ENCODE assay signal across 8 cellular contexts in genomic region chr1:67759692-67760029, GRCh38.
DNase-seq lines count a peak whose midpoint lies in the region; ATAC-seq and TF ChIP-seq lines count a peak whose summit lies in the region.

No MANE protein-coding gene starts in this region.

- no peaks in the 10 kb centered on the region for H3K36me3 Mint-ChIP-seq in activated T-cell treated with anti-CD3 and anti-CD28 coated beads, Interleukin-2, amount 50 U/mL, for 24 hours (ENCODE audit: low read depth)
- H3K36me3 Mint-ChIP-seq in activated T-helper 17 cell treated with anti-CD3 and anti-CD28 coated beads, Interleukin-2, amount 50 U/mL, for 72 hours (ENCODE audit: low read depth), result no peaks in the 10 kb centered on the region

- TF ChIP-seq CTCF in C4-2B (conservative IDR thresholded peaks at IDR 0.05), result no peak
- no peak for TF ChIP-seq CTCF in hepatocyte (IDR thresholded peaks at IDR 0.05; ENCODE audit: poor library complexity)

- H3K27ac ChIP-seq in C4-2B, result peak overlapping the region; percentile 46; the same call in 1 of the 2 replicates
- peak overlapping the region; percentile 97 for H3K27ac ChIP-seq in hepatocyte

- peaks cover 29% of the 10 kb centered on the region for H3K4me1 ChIP-seq in hepatocyte (ENCODE audit: insufficient read depth)

- peak; percentile 14 for ATAC-seq in GM21825 (IDR thresholded peaks at IDR 0.05; ENCODE audit: unreplicated experiment)
- no peak for ATAC-seq in activated T-helper 17 cell treated with anti-CD3 and anti-CD28 coated beads, Interleukin-2, amount 50 U/mL, for 72 hours (replicated peaks)

- H3K36me3 ChIP-seq in hepatocyte (replicated peaks; ENCODE audit: insufficient read depth, low read depth), result no peaks in the 10 kb centered on the region

- peaks cover 58% of the 10 kb centered on the region for H3K79me2 ChIP-seq in hepatocyte

- no peaks in the 10 kb centered on the region for H4K20me1 ChIP-seq in hepatocyte (ENCODE audit: insufficient read depth, poor library complexity, severe bottlenecking)

- no peak overlapping the region for H3K4me2 ChIP-seq in hepatocyte

- no peak overlapping the region for H3K4me3 Mint-ChIP-seq in activated T-cell treated with anti-CD3 and anti-CD28 coated beads, Interleukin-2, amount 50 U/mL, for 24 hours
- no peak overlapping the region for H3K4me3 Mint-ChIP-seq in activated T-helper 17 cell treated with anti-CD3 and anti-CD28 coated beads, Interleukin-2, amount 50 U/mL, for 72 hours

- H3K9me3 ChIP-seq in hepatocyte (ENCODE audit: low read depth), result no peaks in the 10 kb centered on the region

- DNase-seq in HS-5 (ENCODE audit: low read depth), result peak; percentile 34
- no peak for DNase-seq in hepatocyte (ENCODE audit: low spot score)
- DNase-seq in activated T-cell treated with anti-CD3 and anti-CD28 coated beads, Interleukin-2, amount 50 U/mL, for 24 hours, result no peak
- DNase-seq in mesenteric fat pad (ENCODE audit: low spot score), result no peak
- DNase-seq in stimulated activated naive CD4-positive, alpha-beta T cell treated with Interleukin-2 at 50 U/mL for 16 hours (lab: John Stamatoyannopoulos, UW), result no peak

- no peaks in the 10 kb centered on the region for H3K4me1 Mint-ChIP-seq in activated T-cell treated with anti-CD3 and anti-CD28 coated beads, Interleukin-2, amount 50 U/mL, for 24 hours (ENCODE audit: low read depth)
- H3K4me1 Mint-ChIP-seq in activated T-helper 17 cell treated with anti-CD3 and anti-CD28 coated beads, Interleukin-2, amount 50 U/mL, for 72 hours, result peaks cover under 1% of the 10 kb centered on the region

- H3K4me3 ChIP-seq in hepatocyte, result no peak overlapping the region

- no peak overlapping the region for H3K27ac Mint-ChIP-seq in activated T-cell treated with anti-CD3 and anti-CD28 coated beads, Interleukin-2, amount 50 U/mL, for 24 hours
- H3K27ac Mint-ChIP-seq in activated T-helper 17 cell treated with anti-CD3 and anti-CD28 coated beads, Interleukin-2, amount 50 U/mL, for 72 hours, result no peak overlapping the region

- peaks cover 28% of the 10 kb centered on the region for H3K27me3 Mint-ChIP-seq in activated T-cell treated with anti-CD3 and anti-CD28 coated beads, Interleukin-2, amount 50 U/mL, for 24 hours
- peaks cover 26% of the 10 kb centered on the region for H3K27me3 Mint-ChIP-seq in activated T-helper 17 cell treated with anti-CD3 and anti-CD28 coated beads, Interleukin-2, amount 50 U/mL, for 72 hours

- no peaks in the 10 kb centered on the region for H3K27me3 ChIP-seq in hepatocyte

- H3K9me3 Mint-ChIP-seq in activated T-cell treated with anti-CD3 and anti-CD28 coated beads, Interleukin-2, amount 50 U/mL, for 24 hours, result no peaks in the 10 kb centered on the region
- H3K9me3 Mint-ChIP-seq in activated T-helper 17 cell treated with anti-CD3 and anti-CD28 coated beads, Interleukin-2, amount 50 U/mL, for 72 hours, result no peaks in the 10 kb centered on the region

- H2AFZ ChIP-seq in hepatocyte, result no peak overlapping the region

- H3K9me2 ChIP-seq in hepatocyte (replicated peaks; ENCODE audit: insufficient read depth), result no peaks in the 10 kb centered on the region
